8 cellular contexts compared by ENCODE assay signal in the genomic region with DNA sequence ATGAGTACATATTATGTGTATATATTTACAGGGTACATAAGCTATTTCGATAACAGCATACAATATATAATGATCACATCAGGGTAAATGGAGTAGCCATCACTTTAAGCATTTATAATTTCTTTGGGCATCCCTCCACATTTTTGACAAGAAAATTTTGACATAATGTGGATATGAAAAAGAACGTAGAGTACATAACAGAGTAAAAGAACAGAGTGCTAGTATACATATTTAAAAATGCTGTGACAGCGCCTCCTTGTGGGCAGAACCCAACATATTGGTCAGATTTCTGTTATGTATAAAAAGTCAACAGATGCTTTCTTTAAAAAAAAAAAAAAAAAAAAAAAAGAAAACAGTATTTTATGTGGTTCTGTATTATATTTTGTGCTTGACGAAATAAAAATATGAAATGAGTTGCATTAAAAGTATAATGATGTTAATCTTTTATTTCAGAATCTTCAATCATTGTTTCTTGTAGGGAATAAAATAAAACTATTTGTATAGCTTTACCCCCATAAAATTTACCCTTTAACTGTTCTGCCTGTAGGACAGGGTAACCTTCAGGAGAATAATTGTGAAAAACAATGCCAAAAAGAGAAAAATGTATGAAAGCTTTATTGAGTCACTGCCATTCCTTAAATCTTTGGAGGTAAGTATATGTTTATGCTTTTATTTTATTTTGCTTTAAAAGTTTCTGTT. TPM values are rescaled to one million over a fixed set of nuclear protein-coding genes. Genes with fewer than 3 reads are reported as not detected.
DNase-seq lines count a peak whose midpoint lies in the region; ATAC-seq, FAIRE-seq and TF ChIP-seq lines count a peak whose summit lies in the region.

No MANE protein-coding gene starts in this region.

- no peak overlapping the region for H3K4me3 ChIP-seq in LNCaP clone FGC (ENCODE audit: low read depth, low read length)

- TF ChIP-seq CTCF in D721Med (IDR thresholded peaks at IDR 0.05; ENCODE audit: insufficient read depth, missing control alignments) (peak; percentile 66), LNCaP clone FGC (IDR thresholded peaks at IDR 0.05; ENCODE audit: control insufficient read depth, extremely low read depth, insufficient read depth) (peak; percentile 46)

- no peak for ATAC-seq in GM21576 (IDR thresholded peaks at IDR 0.05; ENCODE audit: unreplicated experiment)

- no peak for DNase-seq in D721Med (ENCODE audit: insufficient read length, low spot score)
- no peak for DNase-seq in LNCaP clone FGC (ENCODE audit: low read depth)
- DNase-seq in SHP77 (lab: John Stamatoyannopoulos, UW), result peak; percentile 20 to 39
- DNase-seq in activated T-helper 9 cell treated with anti-CD3 and anti-CD28 coated beads, Interleukin-2, amount 50 U/mL, for 16 hours (ENCODE audit: low read depth), result peak; percentile 56
- DNase-seq in germinal center (ENCODE audit: low spot score), result peak; percentile 42
- DNase-seq in pulmonary artery endothelial cell (ENCODE audit: low read depth, low spot score), result peak; percentile 51
- no peak for DNase-seq in mesenteric fat pad (ENCODE audit: low spot score)

- FAIRE-seq in D721Med (lab: Jason Lieb, UNC), result peak; percentile 25

RNA-seq across cellular contexts. Expression of a gene that starts 18.3 kb away (rescaled TPM):
- total RNA-seq in pulmonary artery endothelial cell, result 111 and 129 TPM in 2 replicates
- total RNA-seq in mesenteric fat pad, result 49.2 TPM

Comparison
In these comparisons a context has a peak if more than half of its experiments do, and no peak if none do; other contexts are left out.
1. DNase-seq: peak in SHP77 (2 of 2), activated T-helper 9 cell treated with anti-CD3 and anti-CD28 coated beads, Interleukin-2, amount 50 U/mL, for 16 hours (single experiment), germinal center (single experiment) and pulmonary artery endothelial cell (single experiment); none in D721Med (single experiment), LNCaP clone FGC (single experiment) and mesenteric fat pad (single experiment).